Comparison of ENCODE assay signal across 8 cellular contexts in genomic region chr7:29988391-29989256, GRCh38. TPM values are rescaled to one million over a fixed set of nuclear protein-coding genes. Genes with fewer than 3 reads are reported as not detected.
A peak's percentile ranks its signal among the peaks of the same experiment; 100 is the strongest.
DNase-seq lines count a peak whose midpoint lies in the region; ATAC-seq and TF ChIP-seq lines count a peak whose summit lies in the region.

No MANE protein-coding gene starts in this region.

- intact Hi-C loops in lower leg skin (cut with DNase I; ENCODE audit: low total_unique reads): no loop called here

- ATAC-seq in effector memory CD8-positive, alpha-beta T cell (replicated peaks): peak; percentile 71
- ATAC-seq in stimulated activated naive B cell treated with anti-CD40 and anti-IgM and Interleukin-4, amounts not matched to agents 10 μg/mL and 1 μg/mL and 100 μg/mL, for 72 hours (replicated peaks): peak; percentile 36 to 51
- no peak for ATAC-seq in GM18520 (IDR thresholded peaks at IDR 0.05; ENCODE audit: unreplicated experiment)

- H3K4me3 ChIP-seq in lower leg skin (ENCODE audit: low read depth, poor library complexity, severe bottlenecking): peak overlapping the region; percentile 93

- peaks cover 3% of the 10 kb centered on the region for H3K36me3 Mint-ChIP-seq in effector memory CD8-positive, alpha-beta T cell (ENCODE audit: insufficient read depth)
- peaks cover 0 to 4% of the 10 kb centered on the region in 2 donors for H3K36me3 Mint-ChIP-seq in stimulated activated naive B cell treated with anti-CD40 and anti-IgM and Interleukin-4, amounts not matched to agents 10 μg/mL and 1 μg/mL and 100 μg/mL, for 72 hours

- TF ChIP-seq CTCF in GM10266 (IDR thresholded peaks at IDR 0.05; ENCODE audit: control insufficient read depth, insufficient read depth, low read depth, missing control alignments): no peak
- TF ChIP-seq CTCF in lower leg skin (IDR thresholded peaks at IDR 0.05): no peak

- TF ChIP-seq POLR2A in lower leg skin (IDR thresholded peaks at IDR 0.05): no peak

- H3K9me3 Mint-ChIP-seq in effector memory CD8-positive, alpha-beta T cell: no peaks in the 10 kb centered on the region
- no peaks in the 10 kb centered on the region for H3K9me3 Mint-ChIP-seq in stimulated activated naive B cell treated with anti-CD40 and anti-IgM and Interleukin-4, amounts not matched to agents 10 μg/mL and 1 μg/mL and 100 μg/mL, for 72 hours

- peaks cover 3 to 20% of the 10 kb centered on the region in 2 donors for H3K4me1 Mint-ChIP-seq in effector memory CD8-positive, alpha-beta T cell (ENCODE audit: low read depth in 2 of 2)
- peaks cover 22 to 30% of the 10 kb centered on the region in 2 donors for H3K4me1 Mint-ChIP-seq in stimulated activated naive B cell treated with anti-CD40 and anti-IgM and Interleukin-4, amounts not matched to agents 10 μg/mL and 1 μg/mL and 100 μg/mL, for 72 hours

- peak overlapping the region in 1 of 2 donors; percentile 92 for H3K27ac Mint-ChIP-seq in effector memory CD8-positive, alpha-beta T cell
- H3K27ac Mint-ChIP-seq in stimulated activated naive B cell treated with anti-CD40 and anti-IgM and Interleukin-4, amounts not matched to agents 10 μg/mL and 1 μg/mL and 100 μg/mL, for 72 hours: peak overlapping the region; percentile 84

- H3K4me3 Mint-ChIP-seq in effector memory CD8-positive, alpha-beta T cell: peak overlapping the region; percentile 65 to 87
- peak overlapping the region; percentile 76 to 80 for H3K4me3 Mint-ChIP-seq in stimulated activated naive B cell treated with anti-CD40 and anti-IgM and Interleukin-4, amounts not matched to agents 10 μg/mL and 1 μg/mL and 100 μg/mL, for 72 hours

- DNase-seq in GM10266 (ENCODE audit: extremely low spot score) (peak; percentile 79), HCEC 1CT (peak; percentile 44), NCI-H1092 (lab: John Stamatoyannopoulos, UW) (peak; percentile 12), lower leg skin (ENCODE audit: low spot score in 2 of 2) (no peak)
- DNase-seq in activated CD4-positive, alpha-beta T cell treated with anti-CD3 and anti-CD28 coated beads, Interleukin-2, amount 50 U/mL, for 48 hours: peak; percentile 10 to 25
- DNase-seq in effector memory CD8-positive, alpha-beta T cell: peak in 2 of 3 experiments; percentile 20 to 25
- DNase-seq in stimulated activated naive B cell treated with anti-CD40 and anti-IgM and Interleukin-4, amounts not matched to agents 10 μg/mL and 1 μg/mL and 100 μg/mL, for 72 hours: no peak

- WGBS in lower leg skin, 2 donors: 7 to 28% methylated on average over 26 to 56 of the region's 75 CpGs

- peaks cover 59 to 61% of the 10 kb centered on the region in 2 donors for H3K27me3 Mint-ChIP-seq in effector memory CD8-positive, alpha-beta T cell
- peaks cover 5 to 14% of the 10 kb centered on the region in 2 donors for H3K27me3 Mint-ChIP-seq in stimulated activated naive B cell treated with anti-CD40 and anti-IgM and Interleukin-4, amounts not matched to agents 10 μg/mL and 1 μg/mL and 100 μg/mL, for 72 hours

RNA-seq across cellular contexts. Expression of gene SCRN1, which starts 1.0 kb away (rescaled TPM):
- total RNA-seq in lower leg skin: 10 to 100 TPM in 3 of 4 donors, 1 to 10 TPM in 1; 8.5 to 17.9 (median 11.5) TPM

RNA-seq across cellular contexts. Expression of gene FKBP14, which starts 37.9 kb away (rescaled TPM):
- total RNA-seq in lower leg skin: 1 to 10 TPM; 2.3 to 6.1 (median 3.8) TPM

RNA-seq across cellular contexts. Expression of gene PLEKHA8, which starts 39.6 kb away (rescaled TPM):
- 10 to 100 TPM in 1 of 4 donors, 1 to 10 TPM in 3; 6.0 to 10.9 (median 6.5) TPM for total RNA-seq in lower leg skin

Comparison
In these comparisons a context has a peak if more than half of its experiments do, and no peak if none do; other contexts are left out.
1. DNase-seq: peak in GM10266 (single experiment), HCEC 1CT (single experiment), NCI-H1092 (single experiment), activated CD4-positive, alpha-beta T cell treated with anti-CD3 and anti-CD28 coated beads, Interleukin-2, amount 50 U/mL, for 48 hours (2 of 2) and effector memory CD8-positive, alpha-beta T cell (2 of 3); none in lower leg skin (0 of 2) and stimulated activated naive B cell treated with anti-CD40 and anti-IgM and Interleukin-4, amounts not matched to agents 10 μg/mL and 1 μg/mL and 100 μg/mL, for 72 hours (single experiment).